19 cellular contexts compared by ENCODE assay signal in genomic region chr18:31489311-31489710, GRCh38. TPM values are rescaled to one million over a fixed set of nuclear protein-coding genes. Genes with fewer than 3 reads are reported as not detected.
DNase-seq lines count a peak whose midpoint lies in the region; ATAC-seq and TF ChIP-seq lines count a peak whose summit lies in the region.
"Had no signal": no experiment of that assay in that cellular context is flagged by ENCODE, and none has a peak within 500 bp of the region (broad histone marks: within the 10 kb centered on the region; RNA-seq: fewer than 3 reads in every experiment).

No MANE protein-coding gene starts in this region.

- intact Hi-C loops in activated T-helper 1 cell treated with anti-CD3 and anti-CD28 coated beads, Interleukin-12 subunit alpha, Interleukin-12 subunit beta, Interleukin-2, Interleukin-4 antibody, amounts not matched to agents 30 ng/mL and 10 ng/mL and 1 ng/mL, durations not matched to agents 14 hours and 24 hours and 36 hours (cut with micrococcal nuclease) = no loop called here
- intact Hi-C loops in esophagus squamous epithelium (cut with DNase I) = no loop called here

- CTCF ChIA-PET in HEK293 (lab: Yijun Ruan, JAX) = interaction anchor here (0.6 kb wide), 1 partner anchor 520 kb away, joined by 3 read pairs; no protein-coding TSS in a partner anchor

- H3K4me3 ChIP-seq in HEK293 (ENCODE audit: low read depth, low read length) = no peak overlapping the region
- H3K4me3 ChIP-seq in esophagus squamous epithelium = no peak overlapping the region
- H3K4me3 ChIP-seq: SJSA1 had no signal

- H3K36me3 ChIP-seq in HEK293 (ENCODE audit: control insufficient read depth in 2 of 2, insufficient read depth in 1 of 2, low read length in 2 of 2) = no peaks in the 10 kb centered on the region
- H3K36me3 ChIP-seq in esophagus squamous epithelium = no peaks in the 10 kb centered on the region
- H3K36me3 ChIP-seq: SJSA1 had no signal

- H3K9me3 ChIP-seq in HEK293 (ENCODE audit: control insufficient read depth, insufficient read depth, low read depth, low read length) = no peaks in the 10 kb centered on the region
- no peaks in the 10 kb centered on the region for H3K9me3 ChIP-seq in esophagus squamous epithelium
- H3K9me3 ChIP-seq: SJSA1 had no signal

- peak overlapping the region; percentile 3 for H3K27ac Mint-ChIP-seq in activated T-helper 1 cell treated with anti-CD3 and anti-CD28 coated beads, Interleukin-12 subunit alpha, Interleukin-12 subunit beta, Interleukin-2, Interleukin-4 antibody, amounts not matched to agents 30 ng/mL and 10 ng/mL and 1 ng/mL, durations not matched to agents 14 hours and 24 hours and 36 hours
- H3K27ac Mint-ChIP-seq: CD4-positive, alpha-beta T cell had no signal

- H3K27ac ChIP-seq in HEK293 (ENCODE audit: extremely low read depth, low read depth, low read length) (no peak overlapping the region), esophagus squamous epithelium (peak overlapping the region in 3 of 4 donors; percentile 27 to 82 (median 65))

- no peaks in the 10 kb centered on the region for H3K9me3 Mint-ChIP-seq in activated T-helper 1 cell treated with anti-CD3 and anti-CD28 coated beads, Interleukin-12 subunit alpha, Interleukin-12 subunit beta, Interleukin-2, Interleukin-4 antibody, amounts not matched to agents 30 ng/mL and 10 ng/mL and 1 ng/mL, durations not matched to agents 14 hours and 24 hours and 36 hours
- H3K9me3 Mint-ChIP-seq: CD4-positive, alpha-beta T cell had no signal

- no peak for DNase-seq in activated T-helper 1 cell treated with anti-CD3 and anti-CD28 coated beads, Interleukin-12 subunit alpha, Interleukin-12 subunit beta, Interleukin-2, Interleukin-4 antibody, amounts not matched to agents 30 ng/mL and 10 ng/mL and 1 ng/mL, durations not matched to agents 14 hours and 24 hours and 36 hours (ENCODE audit: low spot score)
- DNase-seq in esophagus squamous epithelium (lab: John Stamatoyannopoulos, UW) (no peak), renal cortical epithelial cell (ENCODE audit: low read depth) (peak; percentile 49), cerebellar nuclear complex (lab: John Stamatoyannopoulos, UW) (no peak), amniotic stem cell (lab: John Stamatoyannopoulos, UW) (no peak)
- no peak for DNase-seq in activated CD4-positive, alpha-beta T cell treated with anti-CD3 and anti-CD28 coated beads for 1 hour
- DNase-seq: CD4-positive, alpha-beta T cell; GF-D8; KG1; NCI-H1092; NCI-H1694; NCI-H2171; NCI-H510A had no signal

- no peak for TF ChIP-seq CTCF in HEK293 (tag by site-specific recombination; IDR thresholded peaks at IDR 0.05)
- no peak for TF ChIP-seq CTCF in esophagus squamous epithelium (IDR thresholded peaks at IDR 0.05)

- H3K27me3 Mint-ChIP-seq in activated T-helper 1 cell treated with anti-CD3 and anti-CD28 coated beads, Interleukin-12 subunit alpha, Interleukin-12 subunit beta, Interleukin-2, Interleukin-4 antibody, amounts not matched to agents 30 ng/mL and 10 ng/mL and 1 ng/mL, durations not matched to agents 14 hours and 24 hours and 36 hours (ENCODE audit: insufficient read depth) = peaks cover 6% of the 10 kb centered on the region

- WGBS in esophagus squamous epithelium, 2 donors = 65 to 83% methylated on average over 1 of the region's 1 CpG

- POLR2A ChIA-PET in HEK293 (lab: Yijun Ruan, JAX) = no interaction called here

- no peaks in the 10 kb centered on the region for H3K4me1 ChIP-seq in HEK293 (ENCODE audit: control insufficient read depth, insufficient read depth, low read length)
- H3K4me1 ChIP-seq in esophagus squamous epithelium = peaks cover 0 to 97% (median 20%) of the 10 kb centered on the region in 3 donors

- ATAC-seq in GM19463 (IDR thresholded peaks at IDR 0.05; ENCODE audit: unreplicated experiment) = no peak

- no peaks in the 10 kb centered on the region for H3K36me3 Mint-ChIP-seq in activated T-helper 1 cell treated with anti-CD3 and anti-CD28 coated beads, Interleukin-12 subunit alpha, Interleukin-12 subunit beta, Interleukin-2, Interleukin-4 antibody, amounts not matched to agents 30 ng/mL and 10 ng/mL and 1 ng/mL, durations not matched to agents 14 hours and 24 hours and 36 hours (ENCODE audit: low read depth)

- H3K4me1 Mint-ChIP-seq in activated T-helper 1 cell treated with anti-CD3 and anti-CD28 coated beads, Interleukin-12 subunit alpha, Interleukin-12 subunit beta, Interleukin-2, Interleukin-4 antibody, amounts not matched to agents 30 ng/mL and 10 ng/mL and 1 ng/mL, durations not matched to agents 14 hours and 24 hours and 36 hours (ENCODE audit: low read depth) = no peaks in the 10 kb centered on the region

- H3K27me3 ChIP-seq in esophagus squamous epithelium = no peaks in the 10 kb centered on the region

- TF ChIP-seq POLR2A in esophagus squamous epithelium (IDR thresholded peaks at IDR 0.05) = no peak

- H3K4me3 Mint-ChIP-seq in activated T-helper 1 cell treated with anti-CD3 and anti-CD28 coated beads, Interleukin-12 subunit alpha, Interleukin-12 subunit beta, Interleukin-2, Interleukin-4 antibody, amounts not matched to agents 30 ng/mL and 10 ng/mL and 1 ng/mL, durations not matched to agents 14 hours and 24 hours and 36 hours = no peak overlapping the region
- H3K4me3 Mint-ChIP-seq: CD4-positive, alpha-beta T cell had no signal

TF ChIP-seq in HEK293, 187 proteins besides CTCF, POLR2A, EP300 and RAD21:
- TF ChIP-seq PRDM1 (tag by site-specific recombination; IDR thresholded peaks at IDR 0.05) (peak; percentile 24; the same call in 1 of the 2 replicates), ZEB2 (tag by site-specific recombination; IDR thresholded peaks at IDR 0.05) (no peak)

RNA-seq across cellular contexts. Expression of gene DSG2, which starts 8.7 kb away (rescaled TPM):
- 0.18 and 0.42 TPM in 2 replicates for total RNA-seq in activated T-helper 1 cell treated with anti-CD3 and anti-CD28 coated beads, Interleukin-12 subunit alpha, Interleukin-12 subunit beta, Interleukin-2, Interleukin-4 antibody, amounts not matched to agents 30 ng/mL and 10 ng/mL and 1 ng/mL, durations not matched to agents 14 hours and 24 hours and 36 hours
- total RNA-seq in esophagus squamous epithelium = 10 to 100 TPM in 1 of 4 donors, 1 to 10 TPM in 3; 7.3 to 18.8 (median 9.7) TPM
- 111 and 134 TPM in 2 replicates for total RNA-seq in renal cortical epithelial cell

RNA-seq across cellular contexts. Expression of gene DSG3, which starts 41.8 kb away (rescaled TPM):
- not detected in 2 replicates for total RNA-seq in activated T-helper 1 cell treated with anti-CD3 and anti-CD28 coated beads, Interleukin-12 subunit alpha, Interleukin-12 subunit beta, Interleukin-2, Interleukin-4 antibody, amounts not matched to agents 30 ng/mL and 10 ng/mL and 1 ng/mL, durations not matched to agents 14 hours and 24 hours and 36 hours
- total RNA-seq in esophagus squamous epithelium (100 to 1,000 TPM; 513 to 856 (median 737) TPM), renal cortical epithelial cell (0.05 and 0.35 TPM in 2 replicates)
- total RNA-seq: CD4-positive, alpha-beta T cell; H4; M059J; RPMI7951; SJSA1 had no signal

Comparison
In these comparisons a context has a peak if more than half of its experiments do, and no peak if none do; other contexts are left out.
1. RNA of gene DSG3, which starts 41.8 kb away (total RNA-seq): 513 to 856 TPM in esophagus squamous epithelium; 0.05 to 0.35 TPM in renal cortical epithelial cell and not detected in activated T-helper 1 cell treated with anti-CD3 and anti-CD28 coated beads, Interleukin-12 subunit alpha, Interleukin-12 subunit beta, Interleukin-2, Interleukin-4 antibody, amounts not matched to agents 30 ng/mL and 10 ng/mL and 1 ng/mL, durations not matched to agents 14 hours and 24 hours and 36 hours; every median in the first group is over 100 times any median in the second.